ENCODE assay signal across 12 cellular contexts in genomic region chr18:23229472-23229871, GRCh38.
DNase-seq lines count a peak whose midpoint lies in the region; ATAC-seq and TF ChIP-seq lines count a peak whose summit lies in the region.
"Had no signal": no experiment of that assay in that cellular context is flagged by ENCODE, and none has a peak within 500 bp of the region (broad histone marks: within the 10 kb centered on the region; RNA-seq: fewer than 3 reads in every experiment).

No MANE protein-coding gene starts in this region.

- POLR2A ChIA-PET in A673 (lab: Charles Lee; ENCODE audit: low non-redundant PET), result no interaction called here

- H3K27me3 ChIP-seq in right atrium auricular region (no peaks in the 10 kb centered on the region), lower lobe of right lung (ENCODE audit: low read depth) (no peaks in the 10 kb centered on the region), aorta (ENCODE audit: control insufficient read depth in 1 of 2, insufficient read depth in 2 of 2, low read length in 1 of 2) (no peaks in the 10 kb centered on the region), A673 (replicated peaks; ENCODE audit: insufficient read depth, low read depth, low read length, poor library complexity) (no peaks in the 10 kb centered on the region)

- H3K4me3 ChIP-seq in right atrium auricular region (no peak overlapping the region), lower lobe of right lung (no peak overlapping the region), aorta (ENCODE audit: low read length in 2 of 2) (no peak overlapping the region), A673 (ENCODE audit: low read depth, low read length, poor library complexity, severe bottlenecking) (no peak overlapping the region)

- intact Hi-C loops in Right ventricle myocardium superior (cut with DNase I), result no loop called here
- intact Hi-C loops in lower lobe of right lung (cut with DNase I), result no loop called here
- intact Hi-C loops in aorta (cut with DNase I), result loop anchor here in 1 of 2 donors (5.0 kb wide), 1 partner anchor 128 kb away; no protein-coding TSS in a partner anchor
- intact Hi-C loops in A673 (cut with micrococcal nuclease; ENCODE audit: unreplicated experiment), result no loop called here

- peaks cover 12% of the 10 kb centered on the region for H3K9me3 Mint-ChIP-seq in activated naive CD8-positive, alpha-beta T cell treated with anti-CD3 and anti-CD28 coated beads for 36 hours

- H3K4me1 ChIP-seq in right atrium auricular region (peaks cover 0 to 69% of the 10 kb centered on the region in 2 donors), lower lobe of right lung (peaks cover 70% of the 10 kb centered on the region), aorta (ENCODE audit: control insufficient read depth in 1 of 2, insufficient read depth in 2 of 2, low read length in 2 of 2) (peaks cover 3 to 11% of the 10 kb centered on the region in 2 donors), A673 (ENCODE audit: insufficient read depth, low read length, poor library complexity, severe bottlenecking) (peaks cover 51% of the 10 kb centered on the region)

- 9 to 10% methylated on average over 3 of the region's 3 CpGs for WGBS in aorta, 2 donors

- CTCF ChIA-PET in A673 (lab: Charles Lee), result no interaction called here

- H3K9me3 ChIP-seq in right atrium auricular region (no peaks in the 10 kb centered on the region), lower lobe of right lung (no peaks in the 10 kb centered on the region), aorta (ENCODE audit: control insufficient read depth, low read length) (no peaks in the 10 kb centered on the region), A673 (ENCODE audit: low read depth, low read length, poor library complexity, severe bottlenecking) (no peaks in the 10 kb centered on the region)

- H3K4me3 Mint-ChIP-seq in activated naive CD8-positive, alpha-beta T cell treated with anti-CD3 and anti-CD28 coated beads for 36 hours, result no peak overlapping the region

- no TSS peak for BruUV-seq in A673 (replicated peaks; lab: Mats Ljungman, UMichigan)

- ATAC-seq in Right ventricle myocardium superior (ENCODE audit: poor library complexity), result no peak
- ATAC-seq in lower lobe of right lung, result no peak
- no peak for ATAC-seq in aorta (ENCODE audit: low FRiP score)
- no peak for ATAC-seq in GM18873 (IDR thresholded peaks at IDR 0.05; ENCODE audit: low FRiP score, unreplicated experiment)

- DNase-seq in right atrium auricular region (ENCODE audit: low spot score) (no peak), Right ventricle myocardium superior (no peak), lower lobe of right lung (no peak), aorta (no peak), A673 (ENCODE audit: low spot score) (no peak), amygdala (lab: John Stamatoyannopoulos, UW) (no peak)
- DNase-seq in activated naive CD8-positive, alpha-beta T cell treated with anti-CD3 and anti-CD28 coated beads for 36 hours, result no peak
- DNase-seq: COR-L47, hypothalamus, NCI-H2081, SHP77 had no signal

- peak overlapping the region; percentile 72 for H3K27ac Mint-ChIP-seq in activated naive CD8-positive, alpha-beta T cell treated with anti-CD3 and anti-CD28 coated beads for 36 hours

- peaks cover 62% of the 10 kb centered on the region for H3K4me1 Mint-ChIP-seq in activated naive CD8-positive, alpha-beta T cell treated with anti-CD3 and anti-CD28 coated beads for 36 hours

- H3K36me3 ChIP-seq in right atrium auricular region, result no peaks in the 10 kb centered on the region
- H3K36me3 ChIP-seq in lower lobe of right lung, result no peaks in the 10 kb centered on the region
- no peaks in the 10 kb centered on the region for H3K36me3 ChIP-seq in aorta (ENCODE audit: control insufficient read depth in 1 of 2, insufficient read depth in 2 of 2, low read length in 1 of 2)
- H3K36me3 ChIP-seq in A673 (ENCODE audit: insufficient read depth, low read length, poor library complexity, severe bottlenecking), result no peaks in the 10 kb centered on the region

- TF ChIP-seq CTCF in right atrium auricular region (IDR thresholded peaks at IDR 0.05) (no peak), lower lobe of right lung (IDR thresholded peaks at IDR 0.05) (no peak), A673 (conservative IDR thresholded peaks at IDR 0.05; ENCODE audit: low read depth, low read length) (no peak)

- H3K27ac ChIP-seq in right atrium auricular region (peak overlapping the region; percentile 82 to 92), lower lobe of right lung (peak overlapping the region; percentile 11), aorta (ENCODE audit: low read depth in 1 of 2, low read length in 2 of 2) (peak overlapping the region; percentile 63 to 82), A673 (ENCODE audit: low read depth, low read length, poor library complexity, severe bottlenecking) (no peak overlapping the region)

- peaks cover 46% of the 10 kb centered on the region for H3K36me3 Mint-ChIP-seq in activated naive CD8-positive, alpha-beta T cell treated with anti-CD3 and anti-CD28 coated beads for 36 hours

- no peaks in the 10 kb centered on the region for H3K27me3 Mint-ChIP-seq in activated naive CD8-positive, alpha-beta T cell treated with anti-CD3 and anti-CD28 coated beads for 36 hours
